10 cellular contexts compared by ENCODE assay signal in genomic region chr2:26184086-26184485, GRCh38. TPM values are rescaled to one million over a fixed set of nuclear protein-coding genes. Genes with fewer than 3 reads are reported as not detected.
DNase-seq lines count a peak whose midpoint lies in the region; ATAC-seq and TF ChIP-seq lines count a peak whose summit lies in the region.
"Had no signal": no experiment of that assay in that cellular context is flagged by ENCODE, and none has a peak within 500 bp of the region (broad histone marks: within the 10 kb centered on the region; RNA-seq: fewer than 3 reads in every experiment).

No MANE protein-coding gene starts in this region.

- peaks cover 0 to 23% of the 10 kb centered on the region in 2 donors for H3K4me1 ChIP-seq in right atrium auricular region
- H3K4me1 ChIP-seq in ectodermal cell (ENCODE audit: control insufficient read depth, insufficient read depth, low read length): peaks cover 13% of the 10 kb centered on the region
- H3K4me1 ChIP-seq in naive thymus-derived CD4-positive, alpha-beta T cell (ENCODE audit: control insufficient read depth in 2 of 2, insufficient read depth in 2 of 2, low read length in 2 of 2): peaks cover 5 to 14% of the 10 kb centered on the region in 2 donors
- H3K4me1 ChIP-seq in uterus: no peaks in the 10 kb centered on the region

- H3K27ac ChIP-seq in right atrium auricular region: no peak overlapping the region
- H3K27ac ChIP-seq in ectodermal cell (ENCODE audit: insufficient read depth, low read depth, low read length, poor library complexity, severe bottlenecking): no peak overlapping the region
- H3K27ac ChIP-seq in naive thymus-derived CD4-positive, alpha-beta T cell (ENCODE audit: low read depth, low read length): peak overlapping the region; percentile 62
- H3K27ac ChIP-seq in uterus: peak overlapping the region in 1 of 2 donors; percentile 57

- POLR2A ChIA-PET in naive thymus-derived CD4-positive, alpha-beta T cell (lab: Charles Lee): interaction anchor here (0.9 to 2.3 kb wide), 12 partner anchors 8 to 511 kb away, joined by 3 to 13 read pairs (median 5); partner anchors contain the start of genes ASXL2, DTNB, HADHA and HADHB

- H3K27ac Mint-ChIP-seq in naive thymus-derived CD4-positive, alpha-beta T cell: peak overlapping the region; percentile 18 to 91 (median 73)

- peak overlapping the region; percentile 66 to 87 (median 80) for H3K4me3 Mint-ChIP-seq in naive thymus-derived CD4-positive, alpha-beta T cell

- H3K4me3 ChIP-seq in right atrium auricular region: peak overlapping the region; percentile 44 to 63
- peak overlapping the region; percentile 30 for H3K4me3 ChIP-seq in ectodermal cell (ENCODE audit: insufficient read depth, low read depth, low read length)
- peak overlapping the region; percentile 61 for H3K4me3 ChIP-seq in naive thymus-derived CD4-positive, alpha-beta T cell (ENCODE audit: low read length)
- H3K4me3 ChIP-seq in uterus: peak overlapping the region; percentile 36 to 56

- no peaks in the 10 kb centered on the region for H3K27me3 ChIP-seq in right atrium auricular region
- H3K27me3 ChIP-seq in ectodermal cell (ENCODE audit: control insufficient read depth, insufficient read depth, low read length, poor library complexity, severe bottlenecking): peaks cover 26% of the 10 kb centered on the region
- H3K27me3 ChIP-seq in naive thymus-derived CD4-positive, alpha-beta T cell (ENCODE audit: control insufficient read depth in 2 of 2, insufficient read depth in 2 of 2, low read length in 2 of 2): no peaks in the 10 kb centered on the region
- H3K27me3 ChIP-seq in uterus: no peaks in the 10 kb centered on the region

- CTCF ChIA-PET in naive thymus-derived CD4-positive, alpha-beta T cell (lab: Charles Lee): interaction anchor here (0.6 to 1.2 kb wide), 4 partner anchors 32 to 149 kb away, joined by 3 to 4 read pairs (median 3); no protein-coding TSS in a partner anchor

- peaks cover 11 to 34% (median 29%) of the 10 kb centered on the region in 7 donors for H3K4me1 Mint-ChIP-seq in naive thymus-derived CD4-positive, alpha-beta T cell

- H3K9me3 ChIP-seq in right atrium auricular region: no peaks in the 10 kb centered on the region
- no peaks in the 10 kb centered on the region for H3K9me3 ChIP-seq in ectodermal cell (ENCODE audit: control insufficient read depth, low read length)
- H3K9me3 ChIP-seq in naive thymus-derived CD4-positive, alpha-beta T cell (ENCODE audit: control insufficient read depth in 2 of 3, low read length in 3 of 3): no peaks in the 10 kb centered on the region
- H3K9me3 ChIP-seq in uterus: no peaks in the 10 kb centered on the region

- intact Hi-C loops in cardiac septum (cut with DNase I): no loop called here
- intact Hi-C loops in naive thymus-derived CD4-positive, alpha-beta T cell (cut with micrococcal nuclease): loop anchor here (1.0 to 10.0 kb wide), 11 partner anchors 12 to 581 kb away; partner anchors contain the start of genes ASXL2 (in 2 of the 2), HADHA (in 2 of the 2), HADHB (in 2 of the 2) and RAB10 (in 1 of the 2)
- intact Hi-C loops in uterus (cut with DNase I; ENCODE audit: low total_unique reads): loop anchor here (10.0 kb wide), 1 partner anchor 199 kb away; the partner anchor contains the start of gene KIF3C

- WGBS in ectodermal cell, 2 experiments: 73 to 76% methylated on average over 35 of the region's 35 CpGs

- TF ChIP-seq CTCF in right atrium auricular region (IDR thresholded peaks at IDR 0.05): no peak
- no peak for TF ChIP-seq CTCF in uterus (IDR thresholded peaks at IDR 0.05)

- peaks cover 0 to 1% (median 0%) of the 10 kb centered on the region in 11 donors for H3K9me3 Mint-ChIP-seq in naive thymus-derived CD4-positive, alpha-beta T cell

- no peaks in the 10 kb centered on the region for H3K36me3 ChIP-seq in right atrium auricular region
- peaks cover 4% of the 10 kb centered on the region for H3K36me3 ChIP-seq in ectodermal cell (ENCODE audit: control insufficient read depth, insufficient read depth, low read length)
- H3K36me3 ChIP-seq in naive thymus-derived CD4-positive, alpha-beta T cell (ENCODE audit: control insufficient read depth in 2 of 3, insufficient read depth in 3 of 3, low read length in 3 of 3): peaks cover 0 to 6% (median 0%) of the 10 kb centered on the region in 3 experiments
- no peaks in the 10 kb centered on the region for H3K36me3 ChIP-seq in uterus

- no peak for TF ChIP-seq POLR2A in uterus (IDR thresholded peaks at IDR 0.05)

- peaks cover 11 to 27% (median 18%) of the 10 kb centered on the region in 5 donors for H3K27me3 Mint-ChIP-seq in naive thymus-derived CD4-positive, alpha-beta T cell

- no peak for ATAC-seq in naive thymus-derived CD4-positive, alpha-beta T cell
- no peak for ATAC-seq in GM21723 (IDR thresholded peaks at IDR 0.05; ENCODE audit: unreplicated experiment)
- ATAC-seq in HG02970 (IDR thresholded peaks at IDR 0.05; ENCODE audit: low FRiP score, unreplicated experiment): no peak

- peaks cover 0 to 3% (median 0%) of the 10 kb centered on the region in 5 donors for H3K36me3 Mint-ChIP-seq in naive thymus-derived CD4-positive, alpha-beta T cell

- DNase-seq in right atrium auricular region (ENCODE audit: low spot score) (no peak), cardiac septum (ENCODE audit: low spot score) (no peak), uterus (no peak), LoVo (ENCODE audit: low spot score) (no peak)
- no peak for DNase-seq in naive thymus-derived CD4-positive, alpha-beta T cell
- DNase-seq: DMS79 treated with DMSO at 0.1 percent for 48 hours, NCI-H2171 had no signal

RNA-seq across cellular contexts. Expression of gene GAREM2, which starts 11.2 kb away (rescaled TPM):
- total RNA-seq in right atrium auricular region (10 to 100 TPM in 1 of 2 donors, 1 to 10 TPM in 1; 3.0 to 48.4 TPM), cardiac septum (1.1 TPM), uterus (1 to 10 TPM in 3 of 4 donors, under 1 TPM in 1; under 0.01 to 5.1 (median 2.2) TPM)
- polyA plus RNA-seq in ectodermal cell (2013, experiment 1 of 4): 15.3 TPM
- 19.4 TPM for polyA plus RNA-seq in ectodermal cell (2013, experiment 2 of 4)
- 17.4 TPM for polyA plus RNA-seq in ectodermal cell (2013, experiment 3 of 4)
- 19.5 TPM for polyA plus RNA-seq in ectodermal cell (2013, experiment 4 of 4)
- total RNA-seq in naive thymus-derived CD4-positive, alpha-beta T cell: 1 to 10 TPM; 4.5 to 8.4 (median 4.9) TPM
- 1 to 10 TPM; 2.4 to 2.6 TPM for polyA plus RNA-seq in naive thymus-derived CD4-positive, alpha-beta T cell
